Comparison of ENCODE assay signal across 28 cellular contexts in genomic region chr11:39684155-39684554, GRCh38.
"Had no signal": no experiment of that assay in that cellular context is flagged by ENCODE, and none has a peak within 500 bp of the region (broad histone marks: within the 10 kb centered on the region; RNA-seq: fewer than 3 reads in every experiment).

No MANE protein-coding gene starts in this region.

- H3K4me1 ChIP-seq: colonic mucosa, esophagus squamous epithelium, gastrocnemius medialis, heart right ventricle, left lung, lower lobe of right lung had no signal

- H3K36me3 ChIP-seq: colonic mucosa, esophagus squamous epithelium, gastrocnemius medialis, heart right ventricle, left lung, lower lobe of right lung had no signal

- DNase-seq: colonic mucosa; cortex of kidney; effector CD8-positive, alpha-beta T cell; effector memory CD8-positive, alpha-beta T cell; endodermal cell; erythroblast; esophagus squamous epithelium; foreskin fibroblast; foreskin melanocyte; gastrocnemius medialis; glutamatergic neuron; head of caudate nucleus; heart right ventricle; hippocampal formation; left cardiac atrium; left lung; left ventricle myocardium superior; lower lobe of right lung; mesenchymal stem cell; mucosa of descending colon; naive B cell had no signal

- H3K36me3 Mint-ChIP-seq: naive B cell had no signal

- ATAC-seq: effector memory CD8-positive, alpha-beta T cell; esophagus mucosa; gastrocnemius medialis; heart right ventricle; left cardiac atrium; left lung; left ventricle myocardium superior; lower lobe of right lung; mucosa of descending colon had no signal

- H3K27me3 ChIP-seq: colonic mucosa, esophagus squamous epithelium, gastrocnemius medialis, heart right ventricle, left lung had no signal

- H3K4me1 Mint-ChIP-seq: mesothelial cell of epicardium, naive B cell had no signal

- H3K4me3 ChIP-seq: colonic mucosa, esophagus squamous epithelium, gastrocnemius medialis, heart right ventricle, left lung, lower lobe of right lung, mucosa of descending colon had no signal

- H3K9me3 ChIP-seq: colonic mucosa, gastrocnemius medialis had no signal

- H3K4me3 Mint-ChIP-seq: dendritic cell treated with granulocyte-macrophage colony-stimulating factor and Interleukin-4, amounts not matched to agents 40 ng/mL and 50 ng/mL, for 4 days; effector memory CD8-positive, alpha-beta T cell; endodermal cell; mesothelial cell of epicardium; naive B cell had no signal

- FAIRE-seq: endometrium, islet of Langerhans, keratinocyte had no signal

- H3K27ac ChIP-seq: colonic mucosa, epithelial cell of prostate, esophagus squamous epithelium, gastrocnemius medialis, heart right ventricle, left lung, lower lobe of right lung had no signal

- H3K27me3 Mint-ChIP-seq: dendritic cell treated with granulocyte-macrophage colony-stimulating factor and Interleukin-4, amounts not matched to agents 40 ng/mL and 50 ng/mL, for 4 days; effector memory CD8-positive, alpha-beta T cell; naive B cell had no signal

- H3K27ac Mint-ChIP-seq: dendritic cell treated with granulocyte-macrophage colony-stimulating factor and Interleukin-4, amounts not matched to agents 40 ng/mL and 50 ng/mL, for 4 days; effector memory CD8-positive, alpha-beta T cell; endodermal cell; mesothelial cell of epicardium; naive B cell had no signal
